Comparison of ENCODE assay signal across 8 cellular contexts in genomic region chr5:15499528-15500325, GRCh38. TPM values are rescaled to one million over a fixed set of nuclear protein-coding genes. Genes with fewer than 3 reads are reported as not detected.
DNase-seq lines count a peak whose midpoint lies in the region; ATAC-seq, FAIRE-seq and TF ChIP-seq lines count a peak whose summit lies in the region.

Gene FBXL7 (plus strand): TSS chr5:15500180.

- H3K27ac ChIP-seq in iPS DF 6.9 (ENCODE audit: low read length), result no peak within 1 kb of the TSS

- POLR2A ChIA-PET in activated CD4-positive, alpha-beta memory T cell treated with anti-CD3 and anti-CD28 coated beads, Interleukin-2, amount 10 ng/mL, durations not matched to agents 7 days and 5 days (lab: Charles Lee), result no interaction called here

- H3K4me3 ChIP-seq in iPS DF 6.9 (ENCODE audit: low read length), result peak within 1 kb of the TSS; percentile 61
- H3K4me3 ChIP-seq in retinal pigment epithelial cell (ENCODE audit: low read length), result peak within 1 kb of the TSS; percentile 83

- CTCF ChIA-PET in activated CD4-positive, alpha-beta memory T cell treated with anti-CD3 and anti-CD28 coated beads, Interleukin-2, amount 10 ng/mL, durations not matched to agents 7 days and 5 days (lab: Charles Lee), result no interaction called here

- H3K4me1 Mint-ChIP-seq in activated CD4-positive, alpha-beta memory T cell treated with anti-CD3 and anti-CD28 coated beads, Interleukin-2, amount 10 ng/mL, durations not matched to agents 7 days and 5 days, result no peaks in the 10 kb centered on the region

- H3K36me3 Mint-ChIP-seq in activated CD4-positive, alpha-beta memory T cell treated with anti-CD3 and anti-CD28 coated beads, Interleukin-2, amount 10 ng/mL, durations not matched to agents 7 days and 5 days (ENCODE audit: low read depth), result peaks cover 4% of the 10 kb centered on the region

- ATAC-seq in GM19467 (IDR thresholded peaks at IDR 0.05; ENCODE audit: unreplicated experiment) (no peak), GM19023 (IDR thresholded peaks at IDR 0.05; ENCODE audit: unreplicated experiment) (no peak)

- H3K27ac Mint-ChIP-seq in activated CD4-positive, alpha-beta memory T cell treated with anti-CD3 and anti-CD28 coated beads, Interleukin-2, amount 10 ng/mL, durations not matched to agents 7 days and 5 days, result no peak within 1 kb of the TSS

- H3K27me3 Mint-ChIP-seq in activated CD4-positive, alpha-beta memory T cell treated with anti-CD3 and anti-CD28 coated beads, Interleukin-2, amount 10 ng/mL, durations not matched to agents 7 days and 5 days, result peaks cover 22% of the 10 kb centered on the region

- no peak within 1 kb of the TSS for H3K4me3 Mint-ChIP-seq in activated CD4-positive, alpha-beta memory T cell treated with anti-CD3 and anti-CD28 coated beads, Interleukin-2, amount 10 ng/mL, durations not matched to agents 7 days and 5 days

- H3K4me1 ChIP-seq in iPS DF 6.9 (ENCODE audit: control insufficient read depth, insufficient read depth, low read length), result no peaks in the 10 kb centered on the region

- H3K27me3 ChIP-seq in iPS DF 6.9 (ENCODE audit: control insufficient read depth, insufficient read depth, low read length), result no peaks in the 10 kb centered on the region

- FAIRE-seq in HTR-8/SVneo (lab: Jason Lieb, UNC), result peak; percentile 40

- H3K36me3 ChIP-seq in iPS DF 6.9 (ENCODE audit: control insufficient read depth, insufficient read depth, low read length), result no peaks in the 10 kb centered on the region

- WGBS in iPS DF 6.9 (ENCODE audit: insufficient coverage, insufficient read length), result no CpG with 5 or more reads among the region's 61 CpGs

- no peaks in the 10 kb centered on the region for H3K9me3 ChIP-seq in iPS DF 6.9 (ENCODE audit: control insufficient read depth, insufficient read depth, low read length)

- peak; percentile 19 for TF ChIP-seq CTCF in retinal pigment epithelial cell (conservative IDR thresholded peaks at IDR 0.05; ENCODE audit: low read depth, low read length)

- peak; percentile 87 for DNase-seq in Daoy (ENCODE audit: low read depth)
- DNase-seq in HTR-8/SVneo (ENCODE audit: insufficient read length, low spot score), result peak; percentile 87
- DNase-seq in astrocyte of the hippocampus (ENCODE audit: low read depth, low spot score), result peak; percentile 94
- DNase-seq in iPS DF 6.9 (ENCODE audit: low read depth, low spot score), result no peak
- DNase-seq in retinal pigment epithelial cell (ENCODE audit: low read depth), result no peak
- DNase-seq in activated CD4-positive, alpha-beta memory T cell treated with anti-CD3 and anti-CD28 coated beads, Interleukin-2, amount 10 ng/mL, durations not matched to agents 7 days and 5 days, result no peak

- no peaks in the 10 kb centered on the region for H3K9me3 Mint-ChIP-seq in activated CD4-positive, alpha-beta memory T cell treated with anti-CD3 and anti-CD28 coated beads, Interleukin-2, amount 10 ng/mL, durations not matched to agents 7 days and 5 days

RNA-seq across cellular contexts. Expression of gene FBXL7, which starts in this region (rescaled TPM):
- total RNA-seq in Daoy (2014; rRNA removed; shearing (Covaris generic)), result 0.92 and 3.0 TPM in 2 replicates
- total RNA-seq in activated CD4-positive, alpha-beta memory T cell treated with anti-CD3 and anti-CD28 coated beads, Interleukin-2, amount 10 ng/mL, durations not matched to agents 7 days and 5 days, result not detected

Comparison
In these comparisons a context has a peak if more than half of its experiments do, and no peak if none do; other contexts are left out.
1. DNase-seq: peak in Daoy (single experiment), HTR-8/SVneo (single experiment) and astrocyte of the hippocampus (single experiment); none in iPS DF 6.9 (single experiment), retinal pigment epithelial cell (single experiment) and activated CD4-positive, alpha-beta memory T cell treated with anti-CD3 and anti-CD28 coated beads, Interleukin-2, amount 10 ng/mL, durations not matched to agents 7 days and 5 days (single experiment).